10 cellular contexts compared by ENCODE assay signal in genomic region chr15:70597945-70598344, GRCh38.
"Had no signal": no experiment of that assay in that cellular context is flagged by ENCODE, and none has a peak within 500 bp of the region (broad histone marks: within the 10 kb centered on the region; RNA-seq: fewer than 3 reads in every experiment).

No MANE protein-coding gene starts in this region.

- H3K27ac ChIP-seq: HL-60, KMS-11 had no signal

- H3K9ac ChIP-seq: KMS-11 had no signal

- DNase-seq: HCEC 1CT, IMR-90, KBM-7 had no signal

- ATAC-seq: GM23338 had no signal

- H3K4me2 ChIP-seq: GM23338, KMS-11 had no signal

- H3K4me3 ChIP-seq: GM23338 had no signal

- H3K4me3 Mint-ChIP-seq: GM23338, H9, HFFc6 had no signal

- H2AFZ ChIP-seq: GM23338 had no signal

- FAIRE-seq: H1, H54 had no signal
